22 cellular contexts compared by ENCODE assay signal in genomic region chr12:48961331-48961730, GRCh38. TPM values are rescaled to one million over a fixed set of nuclear protein-coding genes. Genes with fewer than 3 reads are reported as not detected.
A peak's percentile ranks its signal among the peaks of the same experiment; 100 is the strongest.
DNase-seq lines count a peak whose midpoint lies in the region; ATAC-seq and TF ChIP-seq lines count a peak whose summit lies in the region.
"Had no signal": no experiment of that assay in that cellular context is flagged by ENCODE, and none has a peak within 500 bp of the region (broad histone marks: within the 10 kb centered on the region; RNA-seq: fewer than 3 reads in every experiment).

No MANE protein-coding gene starts in this region.

- H3K27me3 Mint-ChIP-seq in endothelial cell (ENCODE audit: unreplicated experiment), result peaks cover 9% of the 10 kb centered on the region
- H3K27me3 Mint-ChIP-seq: B cell had no signal

- dilution Hi-C loops in mammary epithelial cell (cut with HindIII; ENCODE audit: low sequenced_read_pairs), result no loop called here

- DNase-seq in mammary epithelial cell, result no peak
- no peak for DNase-seq in breast epithelium (ENCODE audit: low spot score in 2 of 2)
- no peak for DNase-seq in endothelial cell (ENCODE audit: low spot score)
- DNase-seq in DMS53 treated with DMSO at 0.1 percent for 48 hours (lab: John Stamatoyannopoulos, UW; ENCODE audit: unreplicated experiment), result no peak
- no peak for DNase-seq in left cardiac atrium
- no peak for DNase-seq in NCI-H187 treated with DMSO at 0.1 percent for 48 hours (lab: John Stamatoyannopoulos, UW)
- DNase-seq: activated CD4-positive, alpha-beta T cell treated with anti-CD3 and anti-CD28 coated beads, Interleukin-2, amount 50 U/mL, for 1 hour; activated CD8-positive, alpha-beta memory T cell treated with anti-CD3 and anti-CD28 coated beads, Interleukin-2, amount 10 ng/mL, durations not matched to agents 7 days and 5 days; activated naive CD4-positive, alpha-beta T cell treated with anti-CD3 and anti-CD28 coated beads, Interleukin-2, amount 10 ng/mL, durations not matched to agents 7 days and 5 days; activated T-cell treated with anti-CD3 and anti-CD28 coated beads, Interleukin-2, amount 50 U/mL, for 72 hours; amniotic stem cell; effector CD8-positive, alpha-beta T cell; GOT3; heart left ventricle; NCI-H1105 treated with DMSO at 0.1 percent for 48 hours; NCI-H2081 treated with DMSO at 0.1 percent for 48 hours; NCI-H82; WERI-Rb-1 had no signal

- no peak overlapping the region for H3K4me3 Mint-ChIP-seq in endothelial cell (ENCODE audit: unreplicated experiment)
- H3K4me3 Mint-ChIP-seq: activated CD8-positive, alpha-beta memory T cell treated with anti-CD3 and anti-CD28 coated beads, Interleukin-2, amount 10 ng/mL, durations not matched to agents 7 days and 5 days; activated naive CD4-positive, alpha-beta T cell treated with anti-CD3 and anti-CD28 coated beads, Interleukin-2, amount 10 ng/mL, durations not matched to agents 7 days and 5 days; activated T-cell treated with anti-CD3 and anti-CD28 coated beads, Interleukin-2, amount 50 U/mL, for 72 hours; B cell had no signal

- H2AFZ ChIP-seq in mammary epithelial cell (ENCODE audit: low read depth, low read length), result peak overlapping the region; percentile 18

- no peak for ATAC-seq in left cardiac atrium
- ATAC-seq: activated CD8-positive, alpha-beta memory T cell treated with anti-CD3 and anti-CD28 coated beads, Interleukin-2, amount 10 ng/mL, durations not matched to agents 7 days and 5 days; activated T-cell treated with anti-CD3 and anti-CD28 coated beads, Interleukin-2, amount 50 U/mL, for 72 hours; heart left ventricle had no signal

- H3K79me2 ChIP-seq in mammary epithelial cell (ENCODE audit: insufficient read depth, low read length), result peaks cover 9% of the 10 kb centered on the region

- no peak overlapping the region for H3K4me2 ChIP-seq in mammary epithelial cell (ENCODE audit: insufficient read depth, low read depth, low read length)

- in situ Hi-C loops in mammary epithelial cell (cut with MboI; ENCODE audit: low sequenced_read_pairs in 2 of 2), result no loop called here

- TF ChIP-seq CTCF in mammary epithelial cell (conservative IDR thresholded peaks at IDR 0.05 in 1 of 2, IDR thresholded peaks at IDR 0.05 in 1 of 2; ENCODE audit: extremely low read depth in 1 of 2, insufficient read depth in 1 of 2, low read depth in 1 of 2, low read length in 2 of 2), result no peak
- no peak for TF ChIP-seq CTCF in breast epithelium (IDR thresholded peaks at IDR 0.05)
- no peak for TF ChIP-seq CTCF in endothelial cell (IDR thresholded peaks at IDR 0.05; ENCODE audit: unreplicated experiment)

- H3K4me3 ChIP-seq in mammary epithelial cell (replicated peaks in 1 of 3; ENCODE audit: insufficient read depth in 1 of 3, low read depth in 2 of 3, low read length in 3 of 3) (no peak overlapping the region), breast epithelium (no peak overlapping the region)
- H3K4me3 ChIP-seq: heart left ventricle, tibial nerve had no signal

- H3K27ac Mint-ChIP-seq in endothelial cell (ENCODE audit: unreplicated experiment), result peak overlapping the region; percentile 38
- H3K27ac Mint-ChIP-seq: activated CD8-positive, alpha-beta memory T cell treated with anti-CD3 and anti-CD28 coated beads, Interleukin-2, amount 10 ng/mL, durations not matched to agents 7 days and 5 days; activated naive CD4-positive, alpha-beta T cell treated with anti-CD3 and anti-CD28 coated beads, Interleukin-2, amount 10 ng/mL, durations not matched to agents 7 days and 5 days; activated T-cell treated with anti-CD3 and anti-CD28 coated beads, Interleukin-2, amount 50 U/mL, for 72 hours; B cell had no signal

- no peaks in the 10 kb centered on the region for H3K27me3 ChIP-seq in mammary epithelial cell (ENCODE audit: insufficient read depth, low read length)
- H3K27me3 ChIP-seq in breast epithelium, result no peaks in the 10 kb centered on the region

- TF ChIP-seq POLR2A in breast epithelium (IDR thresholded peaks at IDR 0.05), result no peak

- intact Hi-C loops in mammary epithelial cell (cut with micrococcal nuclease) (no loop called here), breast epithelium (cut with DNase I; ENCODE audit: low total_unique reads) (no loop called here), left cardiac atrium (cut with DNase I) (no loop called here)

- no TSS peak for BruUV-seq in mammary epithelial cell (replicated peaks; lab: Mats Ljungman, UMichigan)

- H3K9me3 ChIP-seq in mammary epithelial cell (replicated peaks; ENCODE audit: insufficient read depth, low read length) (no peaks in the 10 kb centered on the region), breast epithelium (no peaks in the 10 kb centered on the region)
- H3K9me3 ChIP-seq: heart left ventricle, tibial nerve had no signal

- CTCF ChIA-PET in mammary epithelial cell (lab: Charles Lee; ENCODE audit: low non-redundant PET), result no interaction called here

- no peaks in the 10 kb centered on the region for H3K36me3 ChIP-seq in mammary epithelial cell (ENCODE audit: insufficient read depth, low read length)
- no peaks in the 10 kb centered on the region for H3K36me3 ChIP-seq in breast epithelium
- H3K36me3 ChIP-seq: heart left ventricle, tibial nerve, WERI-Rb-1 had no signal

- H3K4me1 Mint-ChIP-seq in endothelial cell (ENCODE audit: unreplicated experiment), result peaks cover 38% of the 10 kb centered on the region

- no peak overlapping the region for H3K27ac ChIP-seq in mammary epithelial cell (ENCODE audit: insufficient read depth, low read depth, low read length)
- H3K27ac ChIP-seq in breast epithelium, result no peak overlapping the region
- H3K27ac ChIP-seq: 22Rv1, heart left ventricle, tibial nerve, WERI-Rb-1 had no signal

- 57% methylated on average over 4 of the region's 4 CpGs for WGBS in mammary epithelial cell (ENCODE audit: low coverage, missing lambda C conversion rate)

- no peaks in the 10 kb centered on the region for H3K9me3 Mint-ChIP-seq in endothelial cell (ENCODE audit: unreplicated experiment)
- H3K9me3 Mint-ChIP-seq: activated naive CD4-positive, alpha-beta T cell treated with anti-CD3 and anti-CD28 coated beads, Interleukin-2, amount 10 ng/mL, durations not matched to agents 7 days and 5 days; activated T-cell treated with anti-CD3 and anti-CD28 coated beads, Interleukin-2, amount 50 U/mL, for 72 hours had no signal

- no peak overlapping the region for H3K9ac ChIP-seq in mammary epithelial cell (ENCODE audit: insufficient read depth, low read length)

- peaks cover under 1% of the 10 kb centered on the region for H3K36me3 Mint-ChIP-seq in endothelial cell (ENCODE audit: low read depth, unreplicated experiment)
- H3K36me3 Mint-ChIP-seq: activated CD8-positive, alpha-beta memory T cell treated with anti-CD3 and anti-CD28 coated beads, Interleukin-2, amount 10 ng/mL, durations not matched to agents 7 days and 5 days had no signal

- H3K4me1 ChIP-seq in mammary epithelial cell (ENCODE audit: insufficient read depth, low read length), result peaks cover 18% of the 10 kb centered on the region
- H3K4me1 ChIP-seq in breast epithelium, result no peaks in the 10 kb centered on the region

- H4K20me1 ChIP-seq in mammary epithelial cell (ENCODE audit: insufficient read depth, low read length), result no peaks in the 10 kb centered on the region

RNA-seq across cellular contexts. Expression of gene ARF3, which starts 4.0 kb away (rescaled TPM):
- total RNA-seq in mammary epithelial cell (100 to 1,000 TPM in 1 of 2 donors, 10 to 100 TPM in 1; 87.9 to 201 TPM), breast epithelium (10 to 100 TPM; 65.2 to 86.2 (median 75.2) TPM), endothelial cell (ENCODE audit: unreplicated experiment) (307 TPM), left cardiac atrium (10 to 100 TPM; 72.2 to 90.5 TPM)
- 200 TPM for polyA plus RNA-seq in mammary epithelial cell
- polyA minus RNA-seq in mammary epithelial cell, result 258 TPM

RNA-seq across cellular contexts. Expression of gene WNT10B, which starts 10.2 kb away (rescaled TPM):
- total RNA-seq in mammary epithelial cell, result 1 to 10 TPM in 1 of 2 donors, under 1 TPM in 1; 0.17 to 1.1 TPM
- 0.75 TPM for polyA plus RNA-seq in mammary epithelial cell
- not detected for polyA minus RNA-seq in mammary epithelial cell
- 1 to 10 TPM in 1 of 3 donors, under 1 TPM in 1, not detected in 1; 0.29 to 1.3 TPM for total RNA-seq in breast epithelium
- total RNA-seq in endothelial cell (ENCODE audit: unreplicated experiment), result 0.33 TPM
- 1 to 10 TPM in 1 of 2 donors, under 1 TPM in 1; 0.65 to 1.0 TPM for total RNA-seq in left cardiac atrium

RNA-seq across cellular contexts. Expression of gene WNT1, which starts 16.8 kb away (rescaled TPM):
- total RNA-seq in mammary epithelial cell, result not detected
- not detected for polyA plus RNA-seq in mammary epithelial cell
- not detected for polyA minus RNA-seq in mammary epithelial cell
- total RNA-seq in breast epithelium, result not detected
- not detected for total RNA-seq in endothelial cell (ENCODE audit: unreplicated experiment)
- total RNA-seq in left cardiac atrium, result not detected
- total RNA-seq: B cell, skeletal muscle tissue, tibial nerve had no signal
- polyA plus RNA-seq: heart left ventricle had no signal

RNA-seq across cellular contexts. Expression of gene FKBP11, which starts 36.0 kb away (rescaled TPM):
- total RNA-seq in mammary epithelial cell, result 10 to 100 TPM in 1 of 2 donors, 1 to 10 TPM in 1; 5.2 to 11.4 TPM
- polyA plus RNA-seq in mammary epithelial cell, result 19.6 TPM
- polyA minus RNA-seq in mammary epithelial cell, result 51.6 TPM
- 10 to 100 TPM in 2 of 3 donors, 1 to 10 TPM in 1; 3.7 to 15.7 (median 13.5) TPM for total RNA-seq in breast epithelium
- 16.0 TPM for total RNA-seq in endothelial cell (ENCODE audit: unreplicated experiment)
- 10 to 100 TPM; 14.5 to 25.0 TPM for total RNA-seq in left cardiac atrium

RNA-seq across cellular contexts. Expression of gene DDN, which starts 37.8 kb away (rescaled TPM):
- under 1 TPM; 0.33 to 0.52 TPM for total RNA-seq in mammary epithelial cell
- polyA plus RNA-seq in mammary epithelial cell, result 0.09 TPM
- polyA minus RNA-seq in mammary epithelial cell, result not detected
- total RNA-seq in breast epithelium, result under 1 TPM in 2 of 3 donors, not detected in 1; under 0.01 to 0.16 TPM
- total RNA-seq in endothelial cell (ENCODE audit: unreplicated experiment), result 0.10 TPM
- under 1 TPM; 0.29 to 0.84 TPM for total RNA-seq in left cardiac atrium
- total RNA-seq: tibial nerve had no signal
